In the genomic region with DNA sequence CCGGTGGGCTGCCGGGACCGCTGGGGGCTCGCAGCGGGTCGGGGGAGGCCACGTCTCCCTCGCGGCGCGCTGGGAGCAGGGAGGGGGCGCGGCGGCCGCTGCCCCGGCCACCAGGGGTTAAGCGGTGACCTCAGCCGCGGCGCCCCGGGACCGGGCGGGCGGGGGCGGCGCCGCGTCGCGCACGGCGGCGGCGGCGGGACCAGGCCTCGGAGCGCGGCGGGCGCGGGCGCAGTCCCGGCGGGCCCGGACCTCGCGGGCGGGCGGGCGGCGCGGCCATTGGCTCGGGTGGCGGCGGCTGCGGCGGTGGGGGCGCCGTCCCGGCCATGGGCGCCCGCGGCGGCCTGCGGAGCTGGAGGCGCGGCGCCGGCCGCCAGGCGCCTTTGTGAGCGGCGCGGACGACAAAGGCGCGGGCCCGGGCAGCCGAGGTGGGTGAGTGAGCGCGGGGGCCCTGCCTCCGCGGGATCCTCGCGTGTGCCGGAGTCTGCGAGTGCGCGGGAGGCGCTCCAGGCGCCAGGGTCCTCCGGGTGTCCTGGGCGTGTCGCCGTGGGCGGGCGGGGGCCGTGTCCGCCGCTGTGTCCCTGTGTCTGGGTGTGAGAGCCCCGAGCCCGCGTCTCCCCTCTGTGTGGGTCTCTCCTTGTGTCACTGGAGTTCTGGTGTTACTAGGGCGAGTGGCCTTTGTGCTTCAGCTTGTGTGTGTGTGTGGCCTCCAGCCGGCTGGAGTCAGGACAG, we compare ENCODE assay signal across 8 cellular contexts. TPM values are rescaled to one million over a fixed set of nuclear protein-coding genes. Genes with fewer than 3 reads are reported as not detected.
DNase-seq lines count a peak whose midpoint lies in the region; ATAC-seq and TF ChIP-seq lines count a peak whose summit lies in the region.

A gene with protein sequence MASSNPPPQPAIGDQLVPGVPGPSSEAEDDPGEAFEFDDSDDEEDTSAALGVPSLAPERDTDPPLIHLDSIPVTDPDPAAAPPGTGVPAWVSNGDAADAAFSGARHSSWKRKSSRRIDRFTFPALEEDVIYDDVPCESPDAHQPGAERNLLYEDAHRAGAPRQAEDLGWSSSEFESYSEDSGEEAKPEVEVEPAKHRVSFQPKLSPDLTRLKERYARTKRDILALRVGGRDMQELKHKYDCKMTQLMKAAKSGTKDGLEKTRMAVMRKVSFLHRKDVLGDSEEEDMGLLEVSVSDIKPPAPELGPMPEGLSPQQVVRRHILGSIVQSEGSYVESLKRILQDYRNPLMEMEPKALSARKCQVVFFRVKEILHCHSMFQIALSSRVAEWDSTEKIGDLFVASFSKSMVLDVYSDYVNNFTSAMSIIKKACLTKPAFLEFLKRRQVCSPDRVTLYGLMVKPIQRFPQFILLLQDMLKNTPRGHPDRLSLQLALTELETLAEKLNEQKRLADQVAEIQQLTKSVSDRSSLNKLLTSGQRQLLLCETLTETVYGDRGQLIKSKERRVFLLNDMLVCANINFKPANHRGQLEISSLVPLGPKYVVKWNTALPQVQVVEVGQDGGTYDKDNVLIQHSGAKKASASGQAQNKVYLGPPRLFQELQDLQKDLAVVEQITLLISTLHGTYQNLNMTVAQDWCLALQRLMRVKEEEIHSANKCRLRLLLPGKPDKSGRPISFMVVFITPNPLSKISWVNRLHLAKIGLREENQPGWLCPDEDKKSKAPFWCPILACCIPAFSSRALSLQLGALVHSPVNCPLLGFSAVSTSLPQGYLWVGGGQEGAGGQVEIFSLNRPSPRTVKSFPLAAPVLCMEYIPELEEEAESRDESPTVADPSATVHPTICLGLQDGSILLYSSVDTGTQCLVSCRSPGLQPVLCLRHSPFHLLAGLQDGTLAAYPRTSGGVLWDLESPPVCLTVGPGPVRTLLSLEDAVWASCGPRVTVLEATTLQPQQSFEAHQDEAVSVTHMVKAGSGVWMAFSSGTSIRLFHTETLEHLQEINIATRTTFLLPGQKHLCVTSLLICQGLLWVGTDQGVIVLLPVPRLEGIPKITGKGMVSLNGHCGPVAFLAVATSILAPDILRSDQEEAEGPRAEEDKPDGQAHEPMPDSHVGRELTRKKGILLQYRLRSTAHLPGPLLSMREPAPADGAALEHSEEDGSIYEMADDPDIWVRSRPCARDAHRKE (N-terminal part only) (plus strand): TSS at position 173 of the 729 bp plus-strand sequence. CDS start 40,898 bp downstream, outside the sequence.

- TF ChIP-seq CTCF in PC-3 (conservative IDR thresholded peaks at IDR 0.05; ENCODE audit: low read depth, low read length) (no peak), RWPE1 (conservative IDR thresholded peaks at IDR 0.05; ENCODE audit: low read depth) (no peak)

- BruUV-seq in PC-3 (replicated peaks; lab: Mats Ljungman, UMichigan): no TSS peak

- CTCF ChIA-PET in PC-3 (lab: Charles Lee) (no interaction called here), RWPE1 (lab: Yijun Ruan, JAX) (interaction anchor here (1.3 to 1.6 kb wide), 2 partner anchors 14 to 37 kb away, joined by 4 to 7 read pairs; no protein-coding TSS in a partner anchor)
- CTCF ChIA-PET in naive thymus-derived CD4-positive, alpha-beta T cell (lab: Charles Lee): no interaction called here

- POLR2A ChIA-PET in PC-3 (lab: Charles Lee; ENCODE audit: unreplicated experiment) (no interaction called here), RWPE1 (lab: Yijun Ruan, JAX; ENCODE audit: low non-redundant PET) (no interaction called here)
- POLR2A ChIA-PET in naive thymus-derived CD4-positive, alpha-beta T cell (lab: Charles Lee): no interaction called here

- intact Hi-C loops in PC-3 (cut with micrococcal nuclease): no loop called here
- intact Hi-C loops in naive thymus-derived CD4-positive, alpha-beta T cell (cut with micrococcal nuclease): no loop called here

- peak within 1 kb of the TSS; percentile 74 for H3K4me3 ChIP-seq in PC-3 (ENCODE audit: low read length)
- no peak within 1 kb of the TSS for H3K4me3 ChIP-seq in naive thymus-derived CD4-positive, alpha-beta T cell (ENCODE audit: low read length)

- H3K9me3 ChIP-seq in PC-3 (ENCODE audit: low read length): no peaks in the 10 kb centered on the region
- no peaks in the 10 kb centered on the region for H3K9me3 ChIP-seq in naive thymus-derived CD4-positive, alpha-beta T cell (ENCODE audit: control insufficient read depth in 2 of 3, low read length in 3 of 3)

- peaks cover 0 to 3% (median 0%) of the 10 kb centered on the region in 11 donors for H3K9me3 Mint-ChIP-seq in naive thymus-derived CD4-positive, alpha-beta T cell

- DNase-seq in D341Med (ENCODE audit: low spot score) (peak; percentile 73), PC-3 (no peak), myocyte (ENCODE audit: low read depth) (peak; percentile 30), RWPE1 (ENCODE audit: low spot score) (no peak)
- DNase-seq in naive thymus-derived CD4-positive, alpha-beta T cell: no peak

- peaks cover 45 to 66% (median 57%) of the 10 kb centered on the region in 5 donors for H3K27me3 Mint-ChIP-seq in naive thymus-derived CD4-positive, alpha-beta T cell

- peak within 1 kb of the TSS; percentile 77 for H3K9ac ChIP-seq in PC-3 (ENCODE audit: low read length)

- H4K20me1 ChIP-seq in PC-3 (ENCODE audit: low read length): no peaks in the 10 kb centered on the region

- H3K4me1 Mint-ChIP-seq in naive thymus-derived CD4-positive, alpha-beta T cell: peaks cover 0 to 18% (median 11%) of the 10 kb centered on the region in 7 donors

- H3K4me3 Mint-ChIP-seq in naive thymus-derived CD4-positive, alpha-beta T cell: peak within 1 kb of the TSS in 5 of 10 donors; percentile 42 to 85 (median 59)

- no peak within 1 kb of the TSS for H3K27ac ChIP-seq in PC-3 (ENCODE audit: low read length)
- no peak within 1 kb of the TSS for H3K27ac ChIP-seq in RWPE1
- no peak within 1 kb of the TSS for H3K27ac ChIP-seq in naive thymus-derived CD4-positive, alpha-beta T cell (ENCODE audit: low read depth, low read length)

- H3K9me2 ChIP-seq in PC-3 (replicated peaks; ENCODE audit: low read length): no peaks in the 10 kb centered on the region

- peaks cover 0 to 5% (median 0%) of the 10 kb centered on the region in 5 donors for H3K36me3 Mint-ChIP-seq in naive thymus-derived CD4-positive, alpha-beta T cell

- peaks cover 30% of the 10 kb centered on the region for H3K79me2 ChIP-seq in PC-3 (ENCODE audit: low read length)

- no peaks in the 10 kb centered on the region for H3K27me3 ChIP-seq in PC-3 (ENCODE audit: low read length)
- no peaks in the 10 kb centered on the region for H3K27me3 ChIP-seq in naive thymus-derived CD4-positive, alpha-beta T cell (ENCODE audit: control insufficient read depth in 2 of 2, insufficient read depth in 2 of 2, low read length in 2 of 2)

- ATAC-seq in PC-3 (peak; percentile 62), esophagus mucosa (peak; percentile 27), GM18861 (IDR thresholded peaks at IDR 0.05; ENCODE audit: unreplicated experiment) (no peak), GM21367 (IDR thresholded peaks at IDR 0.05; ENCODE audit: unreplicated experiment) (no peak)
- no peak for ATAC-seq in naive thymus-derived CD4-positive, alpha-beta T cell

- no peaks in the 10 kb centered on the region for H3K36me3 ChIP-seq in PC-3 (ENCODE audit: low read depth, low read length)
- no peaks in the 10 kb centered on the region for H3K36me3 ChIP-seq in naive thymus-derived CD4-positive, alpha-beta T cell (ENCODE audit: control insufficient read depth in 2 of 3, insufficient read depth in 3 of 3, low read length in 3 of 3)

- H3K4me2 ChIP-seq in PC-3 (ENCODE audit: low read length): peak within 1 kb of the TSS; percentile 91

- peaks cover 12% of the 10 kb centered on the region; the same call in 1 of the 2 replicates for H3K4me1 ChIP-seq in PC-3 (ENCODE audit: insufficient read depth, low read length)
- H3K4me1 ChIP-seq in naive thymus-derived CD4-positive, alpha-beta T cell (ENCODE audit: control insufficient read depth in 2 of 2, insufficient read depth in 2 of 2, low read length in 2 of 2): no peaks in the 10 kb centered on the region

- no peaks in the 10 kb centered on the region for H3F3A ChIP-seq in PC-3 (ENCODE audit: low read length, unreplicated experiment)

- no peak within 1 kb of the TSS for H3K27ac Mint-ChIP-seq in naive thymus-derived CD4-positive, alpha-beta T cell

- H2AFZ ChIP-seq in PC-3 (ENCODE audit: low read length): peak within 1 kb of the TSS; percentile 85

RNA-seq across cellular contexts. Expression of the gene that starts here (rescaled TPM):
- total RNA-seq in PC-3 (2014; rRNA removed) (11.2 and 11.3 TPM in 2 replicates), esophagus mucosa (28.3 TPM), myocyte (43.0 and 49.4 TPM in 2 replicates)
- 39.8 TPM for polyA plus RNA-seq in myocyte (2012)
- 10 to 100 TPM in 1 of 5 experiments, under 1 TPM in 3, not detected in 1; 0.59 to 19.7 (median 0.84) TPM for total RNA-seq in naive thymus-derived CD4-positive, alpha-beta T cell
- not detected for polyA plus RNA-seq in naive thymus-derived CD4-positive, alpha-beta T cell

Comparison
In these comparisons a context has a peak if more than half of its experiments do, and no peak if none do; other contexts are left out.
1. DNase-seq: peak in D341Med (single experiment) and myocyte (single experiment); none in PC-3 (single experiment), RWPE1 (single experiment) and naive thymus-derived CD4-positive, alpha-beta T cell (0 of 9).
2. ATAC-seq: peak in PC-3 (single experiment) and esophagus mucosa (single experiment); none in GM18861 (single experiment), GM21367 (single experiment) and naive thymus-derived CD4-positive, alpha-beta T cell (single experiment).